In genomic region chr6:131916091-131916796, GRCh38 we compare ENCODE assay signal across 9 cellular contexts. TPM values are rescaled to one million over a fixed set of nuclear protein-coding genes. Genes with fewer than 3 reads are reported as not detected.
DNase-seq lines count a peak whose midpoint lies in the region; ATAC-seq, FAIRE-seq and TF ChIP-seq lines count a peak whose summit lies in the region.
"Not testable (repeated sequence)": the region's sequence is repeated elsewhere in the genome, so short reads cannot be mapped to it uniquely, and the experiment has no call there.
"Had no signal": no experiment of that assay in that cellular context is flagged by ENCODE, and none has a peak within 500 bp of the region (broad histone marks: within the 10 kb centered on the region; RNA-seq: fewer than 3 reads in every experiment).

No MANE protein-coding gene starts in this region.

- H2BK15ac ChIP-seq in H9 (ENCODE audit: low read depth, low read length): not testable (repeated sequence)

- H3K9me3 ChIP-seq in A673 (ENCODE audit: low read depth, low read length, poor library complexity, severe bottlenecking); Loucy (ENCODE audit: insufficient read depth, low read depth, low read length); OCI-LY7 (ENCODE audit: low read length); SJCRH30 (replicated peaks); endothelial cell of umbilical vein (replicated peaks; ENCODE audit: control insufficient read depth, insufficient read depth, low read length): not testable (repeated sequence)
- peaks cover 15% of the 10 kb centered on the region for H3K9me3 ChIP-seq in H9 (ENCODE audit: control insufficient read depth, low read depth, low read length)

- POLR2A ChIA-PET in A673 (lab: Charles Lee; ENCODE audit: low non-redundant PET); endothelial cell of umbilical vein (lab: Charles Lee): not testable (repeated sequence)
- POLR2A ChIA-PET in OCI-LY7 (lab: Charles Lee): interaction anchor here (0.6 to 1.6 kb wide), 3 partner anchors 70 to 596 kb away, joined by 3 to 4 read pairs (median 3); no protein-coding TSS in a partner anchor

- intact Hi-C loops in A673 (cut with micrococcal nuclease; ENCODE audit: unreplicated experiment); endothelial cell of umbilical vein (cut with micrococcal nuclease): not testable (repeated sequence)
- intact Hi-C loops in OCI-LY7 (cut with micrococcal nuclease; ENCODE audit: unreplicated experiment): loop anchor here (5.0 to 10.0 kb wide), 4 partner anchors 566 to 899 kb away; partner anchors contain the start of genes RPS12 and STX7

- peaks cover 0 to 11% of the 10 kb centered on the region in 2 experiments; a peak in 2 of 4 replicates for H3K4me1 Mint-ChIP-seq in H9
- not testable (repeated sequence) for H3K4me1 Mint-ChIP-seq in activated T-helper 17 cell treated with anti-CD3 and anti-CD28 coated beads, Interleukin-2, amount 50 U/mL, for 72 hours

- H3K4me2 ChIP-seq in H9 (ENCODE audit: insufficient read depth, insufficient read length, low read length); OCI-LY7 (ENCODE audit: low read length); endothelial cell of umbilical vein (ENCODE audit: insufficient read depth, low read length): not testable (repeated sequence)
- peak overlapping the region; percentile 61 for H3K4me2 ChIP-seq in Loucy (ENCODE audit: low read depth, low read length, poor library complexity, severe bottlenecking)

- H3K79me2 ChIP-seq in H9 (ENCODE audit: insufficient read depth, low read length); Loucy (ENCODE audit: insufficient read depth, low read length); OCI-LY7 (ENCODE audit: insufficient read depth, low read depth, low read length); endothelial cell of umbilical vein (ENCODE audit: control insufficient read depth, insufficient read depth, low read length): not testable (repeated sequence)

- H3K23me2 ChIP-seq in H9 (ENCODE audit: insufficient read length, low read depth, low read length, poor library complexity, severe bottlenecking): not testable (repeated sequence)

- not testable (repeated sequence) for BruUV-seq in A673 (replicated peaks; lab: Mats Ljungman, UMichigan); OCI-LY7 (replicated peaks; lab: Mats Ljungman, UMichigan); endothelial cell of umbilical vein (replicated peaks; lab: Mats Ljungman, UMichigan)

- WGBS in H9 (ENCODE audit: extremely low coverage, insufficient read length, low lambda C conversion rate): no CpG with 5 or more reads among the region's 2 CpGs

- not testable (repeated sequence) for H3F3A ChIP-seq in Loucy (ENCODE audit: low read depth)

- H2AFZ ChIP-seq in H9 (ENCODE audit: low read length); Loucy (ENCODE audit: low read length); endothelial cell of umbilical vein (ENCODE audit: low read depth, low read length): not testable (repeated sequence)
- peak overlapping the region; percentile 82; the same call in 1 of the 2 replicates for H2AFZ ChIP-seq in OCI-LY7 (ENCODE audit: low read length)

- peaks cover 11% of the 10 kb centered on the region for H3K4me1 ChIP-seq in A673 (ENCODE audit: insufficient read depth, low read length, poor library complexity, severe bottlenecking)
- H3K4me1 ChIP-seq in H9 (ENCODE audit: insufficient read depth, low read length); endothelial cell of umbilical vein (ENCODE audit: control insufficient read depth, extremely low read depth, insufficient read depth, low read length): not testable (repeated sequence)
- peaks cover 18% of the 10 kb centered on the region for H3K4me1 ChIP-seq in Loucy (ENCODE audit: insufficient read depth, low read length, poor library complexity, severe bottlenecking)
- peaks cover 19% of the 10 kb centered on the region for H3K4me1 ChIP-seq in OCI-LY7 (ENCODE audit: insufficient read depth, low read length, poor library complexity, severe bottlenecking)
- peaks cover 25% of the 10 kb centered on the region for H3K4me1 ChIP-seq in SJCRH30

- H3K27ac ChIP-seq in A673 (ENCODE audit: low read depth, low read length, poor library complexity, severe bottlenecking); H9 (ENCODE audit: insufficient read length, low read depth, low read length); OCI-LY7 (ENCODE audit: low read depth, low read length, poor library complexity, severe bottlenecking); endothelial cell of umbilical vein (ENCODE audit: insufficient read depth, low read depth, low read length): not testable (repeated sequence)
- H3K27ac ChIP-seq in SJCRH30: peak overlapping the region; percentile 74; the same call in 1 of the 2 replicates

- not testable (repeated sequence) for H4K91ac ChIP-seq in H9 (ENCODE audit: insufficient read length, low read depth, low read length)

- H3K9me2 ChIP-seq in Loucy (replicated peaks; ENCODE audit: low read depth, low read length); OCI-LY7 (ENCODE audit: insufficient read depth, low read length): not testable (repeated sequence)

- not testable (repeated sequence) for H2BK120ac ChIP-seq in H9 (ENCODE audit: low read depth, low read length, poor library complexity, severe bottlenecking)

- H4K8ac ChIP-seq in H9 (replicated peaks; ENCODE audit: insufficient read length, low read depth, low read length): not testable (repeated sequence)

- TF ChIP-seq POLR2A in endothelial cell of umbilical vein (IDR thresholded peaks at IDR 0.05; ENCODE audit: low read depth, low read length): not testable (repeated sequence)

- CTCF ChIA-PET in A673 (lab: Charles Lee): interaction anchor here (1.2 to 1.6 kb wide), 2 partner anchors 221 to 364 kb away, joined by 4 to 8 read pairs; no protein-coding TSS in a partner anchor
- CTCF ChIA-PET in OCI-LY7 (lab: Charles Lee; ENCODE audit: unreplicated experiment): interaction anchor here (0.6 to 1.8 kb wide), 3 partner anchors 7 to 735 kb away, joined by 3 to 7 read pairs (median 3); no protein-coding TSS in a partner anchor
- CTCF ChIA-PET in endothelial cell of umbilical vein (lab: Charles Lee): interaction anchor here (1.0 to 5.7 kb wide), 12 partner anchors 8 to 568 kb away, joined by 3 to 66 read pairs (median 14); no protein-coding TSS in a partner anchor

- H3K9me3 Mint-ChIP-seq in H9: peaks cover 16 to 48% of the 10 kb centered on the region in 2 experiments; a peak in 4 of 5 replicates
- H3K9me3 Mint-ChIP-seq in activated T-helper 17 cell treated with anti-CD3 and anti-CD28 coated beads, Interleukin-2, amount 50 U/mL, for 72 hours: not testable (repeated sequence)

- not testable (repeated sequence) for H3K9me1 ChIP-seq in endothelial cell of umbilical vein (replicated peaks; ENCODE audit: control insufficient read depth, extremely low read depth, insufficient read depth, low read length)

- H3K36me3 Mint-ChIP-seq in H9 (ENCODE audit: insufficient read depth in 1 of 3, low read depth in 3 of 3): peaks cover 42 to 90% (median 79%) of the 10 kb centered on the region in 3 experiments
- not testable (repeated sequence) for H3K36me3 Mint-ChIP-seq in activated T-helper 17 cell treated with anti-CD3 and anti-CD28 coated beads, Interleukin-2, amount 50 U/mL, for 72 hours (ENCODE audit: low read depth)

- H3K18ac ChIP-seq in H9 (ENCODE audit: insufficient read length, low read depth, low read length): not testable (repeated sequence)

- not testable (repeated sequence) for H2BK20ac ChIP-seq in H9 (ENCODE audit: low read depth, low read length, poor library complexity, severe bottlenecking)

- not testable (repeated sequence) for H3K27ac Mint-ChIP-seq in H9; activated T-helper 17 cell treated with anti-CD3 and anti-CD28 coated beads, Interleukin-2, amount 50 U/mL, for 72 hours

- H2BK12ac ChIP-seq in H9 (ENCODE audit: insufficient read length, low read depth, low read length): not testable (repeated sequence)

- H3K56ac ChIP-seq in H9 (ENCODE audit: insufficient read length, low read depth, low read length): not testable (repeated sequence)

- not testable (repeated sequence) for H3K27me3 ChIP-seq in A673 (replicated peaks; ENCODE audit: insufficient read depth, low read depth, low read length, poor library complexity); H9 (ENCODE audit: insufficient read depth, low read length); SJCRH30; endothelial cell of umbilical vein (ENCODE audit: control insufficient read depth in 2 of 2, insufficient read depth in 2 of 2, low read length in 2 of 2)
- peaks cover 62% of the 10 kb centered on the region for H3K27me3 ChIP-seq in Loucy (ENCODE audit: insufficient read depth, low read length, poor library complexity, severe bottlenecking)

- not testable (repeated sequence) for H3T11ph ChIP-seq in H9 (ENCODE audit: low read length)

- peak; percentile 74 for FAIRE-seq in endothelial cell of umbilical vein (lab: Jason Lieb, UNC)

- TF ChIP-seq CTCF in A673 (conservative IDR thresholded peaks at IDR 0.05; ENCODE audit: low read depth, low read length); H9 (conservative IDR thresholded peaks at IDR 0.05); Loucy (conservative IDR thresholded peaks at IDR 0.05; ENCODE audit: low read length); OCI-LY7 (conservative IDR thresholded peaks at IDR 0.05; ENCODE audit: low read length); endothelial cell of umbilical vein (IDR thresholded peaks at IDR 0.05; ENCODE audit: extremely low read depth in 1 of 2, insufficient read depth in 1 of 2, low read depth in 1 of 2, low read length in 2 of 2): not testable (repeated sequence)

- H3K4me3 ChIP-seq in A673 (ENCODE audit: low read depth, low read length, poor library complexity, severe bottlenecking); Loucy (ENCODE audit: low read length, poor library complexity, severe bottlenecking); OCI-LY7 (ENCODE audit: low read depth, low read length, poor library complexity, severe bottlenecking); SJCRH30; endothelial cell of umbilical vein (replicated peaks in 1 of 3; ENCODE audit: insufficient read depth in 1 of 3, low read depth in 1 of 3, low read length in 3 of 3): not testable (repeated sequence)

- H2BK5ac ChIP-seq in H9 (ENCODE audit: insufficient read length, low read length): not testable (repeated sequence)

- not testable (repeated sequence) for H3K14ac ChIP-seq in H9 (ENCODE audit: insufficient read depth, low read length)

- H3K79me1 ChIP-seq in H9 (ENCODE audit: insufficient read depth, low read depth, low read length, poor library complexity, severe bottlenecking): not testable (repeated sequence)

- not testable (repeated sequence) for H4K20me1 ChIP-seq in H9 (ENCODE audit: control insufficient read depth, insufficient read depth, insufficient read length); Loucy (ENCODE audit: insufficient read depth, low read length, poor library complexity, severe bottlenecking); OCI-LY7 (ENCODE audit: insufficient read depth, low read length); endothelial cell of umbilical vein (replicated peaks; ENCODE audit: control insufficient read depth, extremely low read depth, insufficient read depth, low read length)

- peak; percentile 28 for ATAC-seq in activated T-helper 17 cell treated with anti-CD3 and anti-CD28 coated beads, Interleukin-2, amount 50 U/mL, for 72 hours (replicated peaks)

- not testable (repeated sequence) for H4K5ac ChIP-seq in H9 (ENCODE audit: insufficient read length, low read depth, low read length)

- H3K4me3 Mint-ChIP-seq in H9; activated T-helper 17 cell treated with anti-CD3 and anti-CD28 coated beads, Interleukin-2, amount 50 U/mL, for 72 hours: not testable (repeated sequence)

- H3K23ac ChIP-seq in H9 (ENCODE audit: insufficient read length, low read depth, low read length): not testable (repeated sequence)

- not testable (repeated sequence) for H3K27me3 Mint-ChIP-seq in H9 (ENCODE audit: low read depth)
- H3K27me3 Mint-ChIP-seq in activated T-helper 17 cell treated with anti-CD3 and anti-CD28 coated beads, Interleukin-2, amount 50 U/mL, for 72 hours: peaks cover 28% of the 10 kb centered on the region

- dilution Hi-C loops in endothelial cell of umbilical vein (cut with MboI; ENCODE audit: extremely low pct_ligation_motif_present, low sequenced_read_pairs): not testable (repeated sequence)

- not testable (repeated sequence) for H3K4ac ChIP-seq in H9 (ENCODE audit: low read depth, low read length)

- not testable (repeated sequence) for H2AK5ac ChIP-seq in H9 (ENCODE audit: insufficient read length, low read length)

- H3K36me3 ChIP-seq in A673 (ENCODE audit: insufficient read depth, low read length, poor library complexity, severe bottlenecking); Loucy (ENCODE audit: insufficient read depth, low read length); OCI-LY7 (ENCODE audit: insufficient read depth, low read length); SJCRH30; endothelial cell of umbilical vein (ENCODE audit: control insufficient read depth in 2 of 2, extremely low read depth in 1 of 2, insufficient read depth in 2 of 2, low read length in 2 of 2): not testable (repeated sequence)

- H3K9ac ChIP-seq in H9 (ENCODE audit: extremely low read depth, insufficient read length, low read length); Loucy (ENCODE audit: low read depth, low read length, poor library complexity, severe bottlenecking); endothelial cell of umbilical vein (replicated peaks; ENCODE audit: extremely low read depth, insufficient read depth, low read length): not testable (repeated sequence)

- DNase-seq in A673 (ENCODE audit: low spot score) (peak; percentile 37), EH (ENCODE audit: low read depth) (peak; percentile 19), H9 (peak; percentile 38), endothelial cell of umbilical vein (ENCODE audit: low read depth, low spot score) (peak; percentile 17)
- DNase-seq in OCI-LY7 (ENCODE audit: low spot score); SJCRH30: not testable (repeated sequence)

RNA-seq across cellular contexts. Expression of gene CCN2, which starts 34.9 kb away (rescaled TPM):
- 6.6 and 17.5 TPM in 2 replicates for total RNA-seq in A673 (2021)
- total RNA-seq in H9 (2021): 44.1 and 44.4 TPM in 2 replicates
- not detected in 2 replicates for total RNA-seq in OCI-LY7 (2014; rRNA removed; shearing (Covaris generic))
- 0.36 TPM in 1 of 2 replicates, not detected in the other for total RNA-seq in OCI-LY7 (2022)
- 2.3 TPM in 2 replicates for total RNA-seq in SJCRH30 (2014; rRNA removed; shearing (Covaris generic))
- not detected for total RNA-seq in activated T-helper 17 cell treated with anti-CD3 and anti-CD28 coated beads, Interleukin-2, amount 50 U/mL, for 72 hours
- 2,488 and 2,886 TPM in 2 replicates for total RNA-seq in endothelial cell of umbilical vein
- 1,646 and 1,926 TPM in 2 replicates for polyA plus RNA-seq in endothelial cell of umbilical vein
- 2,191 and 2,482 TPM in 2 replicates for polyA plus RNA-seq in endothelial cell of umbilical vein (2011; cell fraction: cytosol; rRNA removed)
- polyA plus RNA-seq in endothelial cell of umbilical vein (2011; cell fraction: nucleus; rRNA removed): 2,136 and 2,278 TPM in 2 replicates
- 2,295 and 2,601 TPM in 2 replicates for polyA plus RNA-seq in endothelial cell of umbilical vein (2012)
- 1,101 and 1,172 TPM in 2 replicates for polyA minus RNA-seq in endothelial cell of umbilical vein
- 1.2 TPM for polyA minus RNA-seq in endothelial cell of umbilical vein (2011; cell fraction: cytosol; rRNA and poly(A)+ RNA removed)
- polyA minus RNA-seq in endothelial cell of umbilical vein (2011; cell fraction: nucleus; rRNA and poly(A)+ RNA removed): 637 and 812 TPM in 2 replicates
- total RNA-seq: CD4-positive, CD25-positive, alpha-beta regulatory T cell had no signal
- polyA plus RNA-seq: CD4-positive, CD25-positive, alpha-beta regulatory T cell had no signal

Comparison
In these comparisons a context has a peak if more than half of its experiments do, and no peak if none do; other contexts are left out.
1. RNA of gene CCN2, which starts 34.9 kb away (total RNA-seq): 2,488 to 2,886 TPM in endothelial cell of umbilical vein; 44.1 to 44.4 TPM in H9, 6.6 to 17.5 TPM in A673, 2.3 TPM in SJCRH30, 0.36 TPM in OCI-LY7 and not detected in activated T-helper 17 cell treated with anti-CD3 and anti-CD28 coated beads, Interleukin-2, amount 50 U/mL, for 72 hours; every median in the first group is over 10 times any median in the second.